ENCODE assay signal across 9 cellular contexts in the genomic region with DNA sequence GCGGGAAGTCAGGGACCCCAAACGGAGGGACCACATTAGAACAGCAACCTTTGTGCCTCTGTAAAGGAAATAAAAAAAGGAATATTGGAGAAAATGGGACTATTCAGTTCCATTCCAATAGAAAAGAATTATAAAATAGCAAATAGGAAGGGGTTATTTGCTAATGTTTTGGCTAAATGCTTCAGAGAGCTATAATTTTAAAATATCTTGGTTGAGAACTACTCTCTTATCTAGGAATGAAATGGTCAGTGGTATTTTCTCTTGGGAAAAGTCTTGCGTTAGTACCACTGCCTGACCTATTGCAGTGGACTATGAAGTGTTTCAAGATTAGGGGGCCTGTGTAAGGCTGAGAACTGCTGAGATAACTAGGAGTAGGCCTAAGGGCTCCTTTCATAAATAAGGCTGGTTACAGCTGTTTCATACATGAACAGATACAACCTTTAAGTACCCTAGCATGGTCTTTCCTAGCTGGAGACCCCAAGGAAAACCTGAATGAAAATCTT. TPM values are rescaled to one million over a fixed set of nuclear protein-coding genes. Genes with fewer than 3 reads are reported as not detected.
DNase-seq lines count a peak whose midpoint lies in the region; ATAC-seq, FAIRE-seq and TF ChIP-seq lines count a peak whose summit lies in the region.
"Had no signal": no experiment of that assay in that cellular context is flagged by ENCODE, and none has a peak within 500 bp of the region (broad histone marks: within the 10 kb centered on the region; RNA-seq: fewer than 3 reads in every experiment).

No MANE protein-coding gene starts in this region.

- no peaks in the 10 kb centered on the region for H3K9me3 ChIP-seq in iPS-18a (ENCODE audit: control insufficient read depth, low read depth, low read length)
- H3K9me3 ChIP-seq in small intestine (ENCODE audit: control insufficient read depth, low read depth): no peaks in the 10 kb centered on the region

- peak; percentile 72 for DNase-seq in astrocyte of the hippocampus (ENCODE audit: low read depth, low spot score)
- DNase-seq in small intestine: no peak
- DNase-seq in GDM1 (lab: John Stamatoyannopoulos, UW): no peak
- no peak for DNase-seq in NCI-H1105 (lab: John Stamatoyannopoulos, UW)
- DNase-seq in DMS153 (lab: John Stamatoyannopoulos, UW): no peak

- H3K4me3 ChIP-seq in KMS-11 (IDR thresholded peaks at IDR 0.05; ENCODE audit: insufficient read depth, low read depth, low read length): no peak overlapping the region
- no peak overlapping the region for H3K4me3 ChIP-seq in iPS-18a (ENCODE audit: low read length)
- no peak overlapping the region for H3K4me3 ChIP-seq in small intestine (ENCODE audit: low read depth in 1 of 2, low read length in 2 of 2)

- 0 out of 2 replicates have a peak overlapping the region, but pooled peaks have one; percentile 31 for H2AFZ ChIP-seq in KMS-11 (ENCODE audit: low read depth)

- H3K27ac ChIP-seq in KMS-11: peak overlapping the region; percentile 34; the same call in 1 of the 2 replicates
- H3K27ac ChIP-seq in iPS-18a (ENCODE audit: low read length): peak overlapping the region; percentile 32
- H3K27ac ChIP-seq in small intestine (ENCODE audit: low read depth in 1 of 2, low read length in 1 of 2): peak overlapping the region; percentile 70 to 73

- no peak for TF ChIP-seq CTCF in KMS-11 (conservative IDR thresholded peaks at IDR 0.05; ENCODE audit: low read depth, low read length)

- H3K9ac ChIP-seq in KMS-11 (no peak overlapping the region), iPS-18a (ENCODE audit: low read length) (peak overlapping the region; percentile 22)

- H3K4me1 ChIP-seq in KMS-11 (ENCODE audit: low read depth, poor library complexity, severe bottlenecking): peaks cover 45% of the 10 kb centered on the region
- H3K4me1 ChIP-seq in iPS-18a (ENCODE audit: control insufficient read depth, low read depth, low read length): peaks cover 33% of the 10 kb centered on the region
- peaks cover 5 to 7% of the 10 kb centered on the region in 2 donors for H3K4me1 ChIP-seq in small intestine (ENCODE audit: control insufficient read depth in 2 of 2, insufficient read depth in 1 of 2, low read depth in 1 of 2, low read length in 1 of 2)

- H3K36me3 ChIP-seq in KMS-11 (ENCODE audit: insufficient read depth) (no peaks in the 10 kb centered on the region), iPS-18a (ENCODE audit: control insufficient read depth, low read depth, low read length) (no peaks in the 10 kb centered on the region), small intestine (ENCODE audit: control insufficient read depth in 2 of 2, insufficient read depth in 2 of 2, low read length in 2 of 2) (peaks cover 0 to 2% of the 10 kb centered on the region in 2 donors)

- H3K4me2 ChIP-seq in KMS-11: peak overlapping the region; percentile 22; the same call in 1 of the 2 replicates

- FAIRE-seq in small intestine (lab: Jason Lieb, UNC): no peak
- FAIRE-seq: urothelium cell line had no signal

- H3K27me3 ChIP-seq in KMS-11 (ENCODE audit: insufficient read depth, low read depth) (no peaks in the 10 kb centered on the region), iPS-18a (ENCODE audit: control insufficient read depth, insufficient read depth, low read length) (no peaks in the 10 kb centered on the region), small intestine (ENCODE audit: control insufficient read depth in 2 of 2, insufficient read depth in 2 of 2, low read length in 2 of 2) (no peaks in the 10 kb centered on the region)

- no peaks in the 10 kb centered on the region for H3K79me2 ChIP-seq in KMS-11 (ENCODE audit: insufficient read depth, low read depth)

- WGBS in small intestine, 3 donors: 79 to 81% (median 79%) methylated on average over 3 of the region's 3 CpGs

- H4K20me1 ChIP-seq in KMS-11 (ENCODE audit: insufficient read depth): no peaks in the 10 kb centered on the region

- no peak for ATAC-seq in GM18517 (IDR thresholded peaks at IDR 0.05; ENCODE audit: unreplicated experiment)

RNA-seq across cellular contexts. Expression of a gene that starts 6.9 kb away (rescaled TPM):
- 1 to 10 TPM; 4.6 to 9.7 (median 6.3) TPM for polyA plus RNA-seq in small intestine
